Comparison of ENCODE assay signal across 17 cellular contexts in genomic region chr9:11821541-11821940, GRCh38.
DNase-seq lines count a peak whose midpoint lies in the region; ATAC-seq and TF ChIP-seq lines count a peak whose summit lies in the region.
"Had no signal": no experiment of that assay in that cellular context is flagged by ENCODE, and none has a peak within 500 bp of the region (broad histone marks: within the 10 kb centered on the region; RNA-seq: fewer than 3 reads in every experiment).

No MANE protein-coding gene starts in this region.

- no peaks in the 10 kb centered on the region for H3K9me3 ChIP-seq in CD4-positive, alpha-beta T cell (ENCODE audit: control insufficient read depth, low read length)
- H3K9me3 ChIP-seq: BE2C had no signal

- H3K27ac ChIP-seq in CD4-positive, alpha-beta T cell (ENCODE audit: low read depth, low read length) = no peak overlapping the region

- TF ChIP-seq CTCF in CD4-positive, alpha-beta T cell (IDR thresholded peaks at IDR 0.05) = no peak
- TF ChIP-seq CTCF in GM20000 (IDR thresholded peaks at IDR 0.05; ENCODE audit: extremely low read depth, missing control alignments) = no peak

- H3K27me3 Mint-ChIP-seq in activated T-cell treated with anti-CD3 and anti-CD28 coated beads, Interleukin-2, amount 50 U/mL, for 4 hours (ENCODE audit: low read depth) = no peaks in the 10 kb centered on the region
- no peaks in the 10 kb centered on the region for H3K27me3 Mint-ChIP-seq in CD4-positive, alpha-beta T cell

- CTCF ChIA-PET in CD4-positive, alpha-beta T cell (lab: Charles Lee) = no interaction called here

- peak; percentile 1 for DNase-seq in G401 (ENCODE audit: low spot score)
- DNase-seq in NCI-H524 treated with DMSO at 0.1 percent for 48 hours (lab: John Stamatoyannopoulos, UW) = peak; percentile 50
- DNase-seq in left kidney (ENCODE audit: low read depth, low spot score) = peak; percentile 4
- peak; percentile 36 for DNase-seq in retina
- no peak for DNase-seq in activated T-cell treated with anti-CD3 and anti-CD28 coated beads, Interleukin-2, amount 50 U/mL, for 4 hours
- no peak for DNase-seq in CD4-positive, alpha-beta T cell
- DNase-seq in GM20000 (ENCODE audit: low spot score) = no peak
- DNase-seq: ACHN; BE2C; CD8-positive, alpha-beta T cell; DMS153; H7; KG1; NCI-H1105; NCI-H1930; NCI-H2171 treated with DMSO at 0.1 percent for 48 hours; NCI-H510A had no signal

- peaks cover 14% of the 10 kb centered on the region for H3K9me3 Mint-ChIP-seq in activated T-cell treated with anti-CD3 and anti-CD28 coated beads, Interleukin-2, amount 50 U/mL, for 4 hours
- peaks cover 7% of the 10 kb centered on the region for H3K9me3 Mint-ChIP-seq in CD4-positive, alpha-beta T cell

- no peak for ATAC-seq in activated T-cell treated with anti-CD3 and anti-CD28 coated beads, Interleukin-2, amount 50 U/mL, for 4 hours
- no peak for ATAC-seq in CD4-positive, alpha-beta T cell (ENCODE audit: poor library complexity)
- ATAC-seq: CD8-positive, alpha-beta T cell had no signal

- H3K4me1 Mint-ChIP-seq in activated T-cell treated with anti-CD3 and anti-CD28 coated beads, Interleukin-2, amount 50 U/mL, for 4 hours (ENCODE audit: low read depth) = no peaks in the 10 kb centered on the region
- H3K4me1 Mint-ChIP-seq in CD4-positive, alpha-beta T cell (ENCODE audit: low read depth) = no peaks in the 10 kb centered on the region

- in situ Hi-C loops in G401 (cut with HindIII; ENCODE audit: low sequenced_read_pairs) = no loop called here

- no peak overlapping the region for H3K27ac Mint-ChIP-seq in CD4-positive, alpha-beta T cell
- H3K27ac Mint-ChIP-seq: CD8-positive, alpha-beta T cell had no signal

- H3K27me3 ChIP-seq in CD4-positive, alpha-beta T cell (ENCODE audit: control insufficient read depth, insufficient read depth, low read length) = no peaks in the 10 kb centered on the region
- H3K27me3 ChIP-seq: BE2C had no signal

- no peak overlapping the region for H3K4me3 Mint-ChIP-seq in activated T-cell treated with anti-CD3 and anti-CD28 coated beads, Interleukin-2, amount 50 U/mL, for 4 hours
- H3K4me3 Mint-ChIP-seq in CD4-positive, alpha-beta T cell = no peak overlapping the region
- H3K4me3 Mint-ChIP-seq: CD8-positive, alpha-beta T cell had no signal

- POLR2A ChIA-PET in CD4-positive, alpha-beta T cell (lab: Charles Lee) = no interaction called here

- intact Hi-C loops in CD4-positive, alpha-beta T cell (cut with DNase I, micrococcal nuclease) = loop anchor here in 1 of 2 experiments (5.0 kb wide), 1 partner anchor 49 kb away; no protein-coding TSS in a partner anchor

- H3K36me3 Mint-ChIP-seq in activated T-cell treated with anti-CD3 and anti-CD28 coated beads, Interleukin-2, amount 50 U/mL, for 4 hours (ENCODE audit: insufficient read depth) = no peaks in the 10 kb centered on the region
- no peaks in the 10 kb centered on the region for H3K36me3 Mint-ChIP-seq in CD4-positive, alpha-beta T cell (ENCODE audit: low read depth)
- H3K36me3 Mint-ChIP-seq: CD8-positive, alpha-beta T cell had no signal

Comparison
In these comparisons a context has a peak if more than half of its experiments do, and no peak if none do; other contexts are left out.
1. DNase-seq: peak in G401 (single experiment), NCI-H524 treated with DMSO at 0.1 percent for 48 hours (single experiment), left kidney (single experiment) and retina (single experiment); none in activated T-cell treated with anti-CD3 and anti-CD28 coated beads, Interleukin-2, amount 50 U/mL, for 4 hours (single experiment), CD4-positive, alpha-beta T cell (0 of 10) and GM20000 (single experiment).